9 cellular contexts compared by ENCODE assay signal in the genomic region with DNA sequence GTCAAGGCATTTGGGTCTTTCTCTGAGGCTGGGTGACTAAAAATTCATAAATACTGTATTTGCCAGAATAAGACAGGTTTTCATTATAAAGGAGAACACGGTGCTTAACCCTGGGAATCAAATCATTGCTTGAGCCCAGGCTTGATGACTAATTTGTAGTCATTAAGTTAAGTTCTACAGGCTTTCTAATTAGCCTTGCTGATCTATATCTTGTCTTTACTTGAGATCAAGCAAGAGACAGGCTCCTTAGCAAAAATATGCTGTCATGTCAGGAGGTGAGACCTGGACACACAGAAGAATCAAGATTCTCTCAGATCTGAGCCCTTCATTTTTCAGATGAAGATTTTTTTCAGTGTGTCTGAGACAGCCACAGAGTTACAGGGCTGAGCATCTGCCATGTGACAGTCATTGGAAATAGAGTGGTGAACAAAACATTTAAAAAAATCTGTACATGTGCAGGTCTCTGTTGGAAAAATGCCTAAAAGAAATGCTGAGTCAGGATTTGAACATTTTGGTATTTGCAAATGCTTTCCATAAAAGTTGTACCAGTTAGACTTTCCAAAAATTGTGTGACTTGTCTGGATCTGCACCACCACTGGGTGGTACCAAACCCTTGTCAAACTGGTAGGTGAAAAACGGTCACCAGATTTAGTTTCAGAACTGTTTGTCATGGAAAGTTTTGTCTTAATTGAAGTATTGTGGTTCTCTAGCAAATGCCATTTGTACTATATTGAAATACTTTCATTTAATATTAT. TPM values are rescaled to one million over a fixed set of nuclear protein-coding genes. Genes with fewer than 3 reads are reported as not detected.
DNase-seq lines count a peak whose midpoint lies in the region; ATAC-seq, FAIRE-seq and TF ChIP-seq lines count a peak whose summit lies in the region.
"Had no signal": no experiment of that assay in that cellular context is flagged by ENCODE, and none has a peak within 500 bp of the region (broad histone marks: within the 10 kb centered on the region; RNA-seq: fewer than 3 reads in every experiment).

No MANE protein-coding gene starts in this region.

- H3K4me1 Mint-ChIP-seq in activated T-helper 17 cell treated with anti-CD3 and anti-CD28 coated beads, Interleukin-2, amount 50 U/mL, for 72 hours: peaks cover 19% of the 10 kb centered on the region
- H3K4me1 Mint-ChIP-seq in neural crest cell: no peaks in the 10 kb centered on the region
- H3K4me1 Mint-ChIP-seq: nephron had no signal

- DNase-seq in GM12892 (ENCODE audit: insufficient read length) (no peak), neural crest cell (ENCODE audit: low read depth, low spot score) (no peak), H54 (ENCODE audit: insufficient read length, low spot score) (no peak), activated gamma-delta T cell (lab: John Stamatoyannopoulos, UW) (no peak), SK-N-DZ (ENCODE audit: low spot score) (no peak), NCI-H82 treated with DMSO at 0.1 percent for 48 hours (lab: John Stamatoyannopoulos, UW; ENCODE audit: unreplicated experiment) (no peak)

- FAIRE-seq in GM12892 (lab: Jason Lieb, UNC) (peak; percentile 94), H54 (lab: Jason Lieb, UNC) (no peak)

- H3K4me3 Mint-ChIP-seq in activated T-helper 17 cell treated with anti-CD3 and anti-CD28 coated beads, Interleukin-2, amount 50 U/mL, for 72 hours: no peak overlapping the region
- no peak overlapping the region for H3K4me3 Mint-ChIP-seq in neural crest cell
- H3K4me3 Mint-ChIP-seq: nephron had no signal

- H3K9me3 Mint-ChIP-seq in activated T-helper 17 cell treated with anti-CD3 and anti-CD28 coated beads, Interleukin-2, amount 50 U/mL, for 72 hours: no peaks in the 10 kb centered on the region
- no peaks in the 10 kb centered on the region for H3K9me3 Mint-ChIP-seq in neural crest cell
- H3K9me3 Mint-ChIP-seq: nephron had no signal

- no peaks in the 10 kb centered on the region for H3K27me3 Mint-ChIP-seq in activated T-helper 17 cell treated with anti-CD3 and anti-CD28 coated beads, Interleukin-2, amount 50 U/mL, for 72 hours
- no peaks in the 10 kb centered on the region for H3K27me3 Mint-ChIP-seq in neural crest cell (ENCODE audit: low read depth)

- peak; percentile 53 for ATAC-seq in HG03060 (IDR thresholded peaks at IDR 0.05; ENCODE audit: low read depth, unreplicated experiment)
- peak; percentile 68 for ATAC-seq in activated T-helper 17 cell treated with anti-CD3 and anti-CD28 coated beads, Interleukin-2, amount 50 U/mL, for 72 hours (replicated peaks)

- no peak for TF ChIP-seq POLR2A in GM12892 (IDR thresholded peaks at IDR 0.05; ENCODE audit: low read depth, low read length)
- no peak for TF ChIP-seq POLR2A in H54 (IDR thresholded peaks at IDR 0.05; ENCODE audit: low read depth, low read length)

- peak; percentile 44 for TF ChIP-seq CTCF in neural crest cell (conservative IDR thresholded peaks at IDR 0.05)

- peaks cover 57% of the 10 kb centered on the region for H3K36me3 Mint-ChIP-seq in activated T-helper 17 cell treated with anti-CD3 and anti-CD28 coated beads, Interleukin-2, amount 50 U/mL, for 72 hours (ENCODE audit: low read depth)
- H3K36me3 Mint-ChIP-seq in neural crest cell (ENCODE audit: low read depth): peaks cover 11% of the 10 kb centered on the region

- peak overlapping the region; percentile 62 for H3K27ac Mint-ChIP-seq in activated T-helper 17 cell treated with anti-CD3 and anti-CD28 coated beads, Interleukin-2, amount 50 U/mL, for 72 hours
- H3K27ac Mint-ChIP-seq in neural crest cell (ENCODE audit: unreplicated experiment): no peak overlapping the region
- H3K27ac Mint-ChIP-seq: nephron had no signal

RNA-seq across cellular contexts. Expression of a gene that starts 14.7 kb away (rescaled TPM):
- 90.2 TPM for polyA plus RNA-seq in GM12892 (2012; ENCODE audit: missing spikeins)
- total RNA-seq in activated T-helper 17 cell treated with anti-CD3 and anti-CD28 coated beads, Interleukin-2, amount 50 U/mL, for 72 hours: 100 to 1,000 TPM in 1 of 2 donors, 10 to 100 TPM in 1; 71.9 to 118 TPM
- total RNA-seq in neural crest cell: 44.6 and 45.6 TPM in 2 replicates
- 95.0 and 104 TPM in 2 replicates for polyA plus RNA-seq in SK-N-DZ (2014; cell fraction: cytosol; rRNA removed)
- polyA plus RNA-seq in SK-N-DZ (2014; cell fraction: nucleus; rRNA removed): 47.5 and 60.0 TPM in 2 replicates
